1 cellular context compared by ENCODE assay signal in the genomic region with DNA sequence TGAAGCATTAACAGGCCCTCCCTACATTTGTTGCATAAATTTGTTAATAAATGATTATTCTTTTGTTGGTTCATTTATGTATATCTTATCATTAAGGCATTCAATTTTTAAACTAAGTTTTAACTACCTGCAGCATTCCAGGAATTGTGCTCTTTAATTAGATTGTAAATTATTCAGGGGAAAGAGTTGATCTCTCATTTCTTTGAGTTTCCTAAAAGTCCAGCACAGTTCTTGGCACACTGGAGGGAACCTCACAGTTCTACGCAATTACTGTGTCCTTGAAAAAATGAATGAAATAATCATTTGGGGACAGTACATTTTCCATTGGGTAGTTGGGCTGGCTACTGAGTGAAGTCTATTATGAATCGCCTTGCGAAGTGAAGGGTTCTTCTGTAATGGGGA.
TF ChIP-seq lines count a peak whose summit lies in the region.

No MANE protein-coding gene starts in this region.

TF ChIP-seq in WTC11, 78 proteins besides CTCF, POLR2A, EP300 and RAD21 (continued from another document):
- no peak for TF ChIP-seq MLX (CRISPR knock-in tag; IDR thresholded peaks at IDR 0.05)
- no peak for TF ChIP-seq RELA (CRISPR knock-in tag; IDR thresholded peaks at IDR 0.05; ENCODE audit: borderline replicate concordance)
- no peak for TF ChIP-seq ZNF138 (CRISPR knock-in tag; conservative IDR thresholded peaks at IDR 0.05)
- TF ChIP-seq, protein P1, sequence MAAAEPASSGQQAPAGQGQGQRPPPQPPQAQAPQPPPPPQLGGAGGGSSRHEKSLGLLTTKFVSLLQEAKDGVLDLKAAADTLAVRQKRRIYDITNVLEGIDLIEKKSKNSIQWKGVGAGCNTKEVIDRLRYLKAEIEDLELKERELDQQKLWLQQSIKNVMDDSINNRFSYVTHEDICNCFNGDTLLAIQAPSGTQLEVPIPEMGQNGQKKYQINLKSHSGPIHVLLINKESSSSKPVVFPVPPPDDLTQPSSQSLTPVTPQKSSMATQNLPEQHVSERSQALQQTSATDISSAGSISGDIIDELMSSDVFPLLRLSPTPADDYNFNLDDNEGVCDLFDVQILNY (CRISPR knock-in tag; IDR thresholded peaks at IDR 0.05), result no peak
- no peak for TF ChIP-seq FOXK1 (CRISPR knock-in tag; IDR thresholded peaks at IDR 0.05)
